Comparison of ENCODE assay signal across 8 cellular contexts in the genomic region with DNA sequence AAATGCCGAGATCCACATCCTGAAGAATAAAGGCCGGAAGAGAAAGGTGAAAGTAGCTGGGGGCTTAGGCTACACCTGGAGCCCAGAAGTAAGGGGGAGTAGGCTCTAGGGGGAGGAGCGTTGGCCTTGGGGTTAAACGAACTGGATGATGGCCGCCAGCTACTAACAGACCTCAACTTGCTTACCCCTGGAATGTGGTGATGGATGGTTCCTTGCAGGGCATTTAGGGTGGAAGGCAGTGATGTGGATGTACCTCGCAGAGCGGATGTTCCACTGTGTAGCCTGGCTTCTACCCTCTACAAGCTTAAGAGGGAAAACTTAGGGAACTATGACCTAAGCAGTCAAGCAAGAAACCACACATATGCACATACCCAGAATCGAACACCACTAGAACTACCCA. TPM values are rescaled to one million over a fixed set of nuclear protein-coding genes. Genes with fewer than 3 reads are reported as not detected.
DNase-seq lines count a peak whose midpoint lies in the region; ATAC-seq and TF ChIP-seq lines count a peak whose summit lies in the region.

No MANE protein-coding gene starts in this region.

- TF ChIP-seq CTCF in SK-N-SH (IDR thresholded peaks at IDR 0.05): no peak
- no peak for TF ChIP-seq CTCF in stomach (IDR thresholded peaks at IDR 0.05)

- H3K36me3 ChIP-seq in SK-N-SH (replicated peaks in 1 of 2; ENCODE audit: control insufficient read depth in 1 of 2, insufficient read depth in 2 of 2, low read length in 1 of 2) (peaks cover 13 to 33% of the 10 kb centered on the region in 2 experiments), iPS-18a (ENCODE audit: control insufficient read depth, low read depth, low read length) (peaks cover 54% of the 10 kb centered on the region), stomach (peaks cover 19 to 46% (median 26%) of the 10 kb centered on the region in 4 donors)

- intact Hi-C loops in stomach (cut with DNase I; ENCODE audit: low total_unique reads): no loop called here

- no peaks in the 10 kb centered on the region for H3K9me2 ChIP-seq in SK-N-SH

- H3K9me3 ChIP-seq in SK-N-SH: no peaks in the 10 kb centered on the region
- no peaks in the 10 kb centered on the region for H3K9me3 ChIP-seq in T-helper 17 cell (ENCODE audit: control insufficient read depth, low read length, poor library complexity, severe bottlenecking)
- no peaks in the 10 kb centered on the region for H3K9me3 ChIP-seq in iPS-18a (ENCODE audit: control insufficient read depth, low read depth, low read length)
- H3K9me3 ChIP-seq in stomach: no peaks in the 10 kb centered on the region

- no peak for TF ChIP-seq RAD21 in SK-N-SH (IDR thresholded peaks at IDR 0.05; ENCODE audit: low read length)

- peaks cover 19% of the 10 kb centered on the region for H3K79me2 ChIP-seq in SK-N-SH (ENCODE audit: insufficient read depth)

- H3K4me3 ChIP-seq in SK-N-SH (ENCODE audit: low read depth in 2 of 2, low read length in 1 of 2) (no peak overlapping the region), iPS-18a (ENCODE audit: low read length) (peak overlapping the region; percentile 84), stomach (no peak overlapping the region)

- peaks cover 38% of the 10 kb centered on the region for H3K4me1 Mint-ChIP-seq in T-helper 17 cell

- peak overlapping the region; percentile 89 to 93; a peak in 2 of 4 replicates for H3K27ac ChIP-seq in SK-N-SH (ENCODE audit: low read depth in 2 of 2, low read length in 1 of 2)
- no peak overlapping the region for H3K27ac ChIP-seq in iPS-18a (ENCODE audit: low read length)
- peak overlapping the region in 4 of 5 donors; percentile 94 to 99 (median 96) for H3K27ac ChIP-seq in stomach

- H3K27ac Mint-ChIP-seq in T-helper 17 cell: peak overlapping the region; percentile 100

- peak overlapping the region; percentile 90; the same call in 1 of the 2 replicates for H3K4me2 ChIP-seq in SK-N-SH

- POLR2A ChIA-PET in SK-N-SH (lab: Yijun Ruan, JAX): interaction anchor here (0.8 to 4.0 kb wide), 5 partner anchors 9 to 261 kb away, joined by 3 to 19 read pairs (median 4); a partner anchor contains a TSS

- no peaks in the 10 kb centered on the region for H3K27me3 Mint-ChIP-seq in T-helper 17 cell

- ATAC-seq in SK-N-SH treated with all-trans-retinoic acid at 6 μM for 48 hours: no peak
- ATAC-seq in T-helper 17 cell: no peak

- peaks cover 2% of the 10 kb centered on the region for H3K36me3 Mint-ChIP-seq in T-helper 17 cell (ENCODE audit: low read depth)

- no peak for DNase-seq in SK-N-SH
- DNase-seq in T-helper 17 cell: no peak
- no peak for DNase-seq in stomach
- DNase-seq in stimulated activated naive CD4-positive, alpha-beta T cell treated with Interleukin-2 at 50 U/mL for 16 hours (lab: John Stamatoyannopoulos, UW): no peak
- DNase-seq in dermis blood vessel endothelial cell: no peak
- DNase-seq in erythroblast (lab: John Stamatoyannopoulos, UW): no peak

- CTCF ChIA-PET in SK-N-SH (lab: Yijun Ruan, JAX): interaction anchor here (1.0 to 2.3 kb wide), 6 partner anchors 9 to 96 kb away, joined by 3 to 17 read pairs (median 4); a partner anchor contains a TSS

- H3F3A ChIP-seq in SK-N-SH (replicated peaks; ENCODE audit: insufficient read depth): peaks cover 33% of the 10 kb centered on the region

- TF ChIP-seq EP300 in SK-N-SH (IDR thresholded peaks at IDR 0.05; ENCODE audit: borderline replicate concordance in 1 of 2, low read depth in 1 of 2, low read length in 1 of 2) (no peak), stomach (IDR thresholded peaks at IDR 0.05) (no peak)

- peak overlapping the region; percentile 100 for H3K4me3 Mint-ChIP-seq in T-helper 17 cell

- H3K27me3 ChIP-seq in SK-N-SH (ENCODE audit: insufficient read depth): no peaks in the 10 kb centered on the region
- H3K27me3 ChIP-seq in iPS-18a (ENCODE audit: control insufficient read depth, insufficient read depth, low read length): no peaks in the 10 kb centered on the region
- H3K27me3 ChIP-seq in stomach: no peaks in the 10 kb centered on the region

- TF ChIP-seq POLR2A in stomach (IDR thresholded peaks at IDR 0.05) (no peak), erythroblast (IDR thresholded peaks at IDR 0.05; ENCODE audit: low read length) (no peak)

- H3K9ac ChIP-seq in SK-N-SH: no peak overlapping the region; the same call in 1 of the 2 replicates
- peak overlapping the region; percentile 79 for H3K9ac ChIP-seq in iPS-18a (ENCODE audit: low read length)

- WGBS in SK-N-SH (ENCODE audit: low lambda C conversion rate): 91% methylated on average over 8 of the region's 8 CpGs
- WGBS in stomach, 5 donors: 74 to 78% (median 77%) methylated on average over 8 of the region's 8 CpGs

- H3K4me1 ChIP-seq in SK-N-SH (ENCODE audit: control insufficient read depth in 1 of 2, insufficient read depth in 2 of 2, low read depth in 1 of 2, low read length in 1 of 2) (peaks cover 7 to 22% of the 10 kb centered on the region in 2 experiments), iPS-18a (ENCODE audit: control insufficient read depth, low read depth, low read length) (peaks cover 17% of the 10 kb centered on the region), stomach (peaks cover 28 to 33% (median 32%) of the 10 kb centered on the region in 4 donors)

- H2AFZ ChIP-seq in SK-N-SH (ENCODE audit: low read depth): no peak overlapping the region

- peaks cover 5% of the 10 kb centered on the region; the same call in 1 of the 2 replicates for H4K20me1 ChIP-seq in SK-N-SH (ENCODE audit: insufficient read depth)

TF ChIP-seq in SK-N-SH, 30 proteins besides CTCF, POLR2A, EP300 and RAD21 (continues in another document):
- no peak for TF ChIP-seq CHD2 (IDR thresholded peaks at IDR 0.05; ENCODE audit: low read length, partially characterized antibody)
- no peak for TF ChIP-seq RXRA (IDR thresholded peaks at IDR 0.05; ENCODE audit: borderline replicate concordance, low read depth)
- no peak for TF ChIP-seq GATA2 (CRISPR knock-in tag; IDR thresholded peaks at IDR 0.05)
- TF ChIP-seq TAF1 (IDR thresholded peaks at IDR 0.05; ENCODE audit: borderline replicate concordance, low read depth, low read length): no peak
- TF ChIP-seq, protein P1, sequence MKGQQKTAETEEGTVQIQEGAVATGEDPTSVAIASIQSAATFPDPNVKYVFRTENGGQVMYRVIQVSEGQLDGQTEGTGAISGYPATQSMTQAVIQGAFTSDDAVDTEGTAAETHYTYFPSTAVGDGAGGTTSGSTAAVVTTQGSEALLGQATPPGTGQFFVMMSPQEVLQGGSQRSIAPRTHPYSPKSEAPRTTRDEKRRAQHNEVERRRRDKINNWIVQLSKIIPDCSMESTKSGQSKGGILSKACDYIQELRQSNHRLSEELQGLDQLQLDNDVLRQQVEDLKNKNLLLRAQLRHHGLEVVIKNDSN (IDR thresholded peaks at IDR 0.05; ENCODE audit: borderline replicate concordance, low read depth): no peak

TF ChIP-seq in SK-N-SH treated with all-trans-retinoic acid at 6 μM for 48 hours, 23 proteins besides CTCF, POLR2A, EP300 and RAD21:
- TF ChIP-seq, protein P2, sequence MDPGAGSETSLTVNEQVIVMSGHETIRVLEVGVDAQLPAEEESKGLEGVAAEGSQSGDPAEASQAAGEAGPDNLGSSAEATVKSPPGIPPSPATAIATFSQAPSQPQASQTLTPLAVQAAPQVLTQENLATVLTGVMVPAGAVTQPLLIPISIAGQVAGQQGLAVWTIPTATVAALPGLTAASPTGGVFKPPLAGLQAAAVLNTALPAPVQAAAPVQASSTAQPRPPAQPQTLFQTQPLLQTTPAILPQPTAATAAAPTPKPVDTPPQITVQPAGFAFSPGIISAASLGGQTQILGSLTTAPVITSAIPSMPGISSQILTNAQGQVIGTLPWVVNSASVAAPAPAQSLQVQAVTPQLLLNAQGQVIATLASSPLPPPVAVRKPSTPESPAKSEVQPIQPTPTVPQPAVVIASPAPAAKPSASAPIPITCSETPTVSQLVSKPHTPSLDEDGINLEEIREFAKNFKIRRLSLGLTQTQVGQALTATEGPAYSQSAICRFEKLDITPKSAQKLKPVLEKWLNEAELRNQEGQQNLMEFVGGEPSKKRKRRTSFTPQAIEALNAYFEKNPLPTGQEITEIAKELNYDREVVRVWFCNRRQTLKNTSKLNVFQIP (CRISPR knock-in tag; IDR thresholded peaks at IDR 0.05; ENCODE audit: borderline replicate concordance, low read depth): no peak
- TF ChIP-seq RARB (CRISPR knock-in tag; IDR thresholded peaks at IDR 0.05): no peak

RNA-seq across cellular contexts. Expression of a gene that starts 2.3 kb away (rescaled TPM):
- 117 and 163 TPM in 2 replicates for polyA plus RNA-seq in SK-N-SH (2012; rRNA removed)
- 77.9 and 147 TPM in 2 replicates for polyA plus RNA-seq in SK-N-SH (2012; cell fraction: cytosol; rRNA removed)
- polyA plus RNA-seq in SK-N-SH (2012; cell fraction: nucleus; rRNA removed): 131 and 155 TPM in 2 replicates
- total RNA-seq in T-helper 17 cell: 100 to 1,000 TPM; 242 to 254 TPM
- total RNA-seq in stomach: 100 to 1,000 TPM in 4 of 5 donors, 10 to 100 TPM in 1; 11.7 to 865 (median 117) TPM
- 100 to 1,000 TPM in 2 of 3 donors, 10 to 100 TPM in 1; 79.9 to 160 (median 102) TPM for polyA plus RNA-seq in stomach
- 130 and 265 TPM in 2 replicates for total RNA-seq in dermis blood vessel endothelial cell

RNA-seq across cellular contexts. Expression of a gene that starts 8.0 kb away (rescaled TPM):
- 28.1 and 29.3 TPM in 2 replicates for polyA plus RNA-seq in SK-N-SH (2012; rRNA removed)
- 2.3 and 3.4 TPM in 2 replicates for polyA plus RNA-seq in SK-N-SH (2012; cell fraction: cytosol; rRNA removed)
- polyA plus RNA-seq in SK-N-SH (2012; cell fraction: nucleus; rRNA removed): 256 and 346 TPM in 2 replicates
- total RNA-seq in T-helper 17 cell: 1 to 10 TPM; 2.0 to 3.4 TPM
- 10 to 100 TPM in 1 of 5 donors, 1 to 10 TPM in 2, not detected in 2; 4.0 to 17.4 (median 4.6) TPM for total RNA-seq in stomach
- polyA plus RNA-seq in stomach: under 1 TPM in 2 of 3 donors, not detected in 1; 0.62 to 0.83 TPM
- total RNA-seq in dermis blood vessel endothelial cell: 0.68 TPM in 1 of 2 replicates, not detected in the other

RNA-seq across cellular contexts. Expression of a gene that starts 11.9 kb away (rescaled TPM):
- polyA plus RNA-seq in SK-N-SH (2012; rRNA removed) (48.5 and 57.7 TPM in 2 replicates), stomach (10 to 100 TPM; 24.0 to 31.6 (median 27.1) TPM)
- polyA plus RNA-seq in SK-N-SH (2012; cell fraction: cytosol; rRNA removed): 21.6 and 26.9 TPM in 2 replicates
- polyA plus RNA-seq in SK-N-SH (2012; cell fraction: nucleus; rRNA removed): 270 and 364 TPM in 2 replicates
- total RNA-seq in T-helper 17 cell (10 to 100 TPM; 15.2 to 16.3 TPM), stomach (100 to 1,000 TPM in 1 of 5 donors, 10 to 100 TPM in 3, 1 to 10 TPM in 1; 7.1 to 124 (median 19.8) TPM), dermis blood vessel endothelial cell (23.5 and 30.1 TPM in 2 replicates)

RNA-seq across cellular contexts. Expression of a gene that starts 13.5 kb away (rescaled TPM):
- polyA plus RNA-seq in SK-N-SH (2012; rRNA removed): 63.8 and 64.1 TPM in 2 replicates
- polyA plus RNA-seq in SK-N-SH (2012; cell fraction: cytosol; rRNA removed): 25.9 and 37.8 TPM in 2 replicates
- polyA plus RNA-seq in SK-N-SH (2012; cell fraction: nucleus; rRNA removed): 200 and 291 TPM in 2 replicates
- 10 to 100 TPM; 74.3 to 89.0 TPM for total RNA-seq in T-helper 17 cell
- total RNA-seq in stomach: 100 to 1,000 TPM in 1 of 5 donors, 10 to 100 TPM in 4; 11.1 to 229 (median 26.8) TPM
- polyA plus RNA-seq in stomach: 10 to 100 TPM; 53.6 to 88.5 (median 59.2) TPM
- total RNA-seq in dermis blood vessel endothelial cell: 26.7 and 76.9 TPM in 2 replicates

RNA-seq across cellular contexts. Expression of a gene that starts 16.2 kb away (rescaled TPM):
- 198 and 222 TPM in 2 replicates for polyA plus RNA-seq in SK-N-SH (2012; rRNA removed)
- 70.0 and 100 TPM in 2 replicates for polyA plus RNA-seq in SK-N-SH (2012; cell fraction: cytosol; rRNA removed)
- polyA plus RNA-seq in SK-N-SH (2012; cell fraction: nucleus; rRNA removed): 460 and 509 TPM in 2 replicates
- total RNA-seq in T-helper 17 cell: 100 to 1,000 TPM; 141 to 154 TPM
- total RNA-seq in stomach: 100 to 1,000 TPM in 4 of 5 donors, 10 to 100 TPM in 1; 92.2 to 453 (median 154) TPM
- polyA plus RNA-seq in stomach: 100 to 1,000 TPM; 101 to 122 (median 116) TPM
- total RNA-seq in dermis blood vessel endothelial cell: 222 and 262 TPM in 2 replicates
